ENCODE assay signal across 8 cellular contexts in the genomic region with DNA sequence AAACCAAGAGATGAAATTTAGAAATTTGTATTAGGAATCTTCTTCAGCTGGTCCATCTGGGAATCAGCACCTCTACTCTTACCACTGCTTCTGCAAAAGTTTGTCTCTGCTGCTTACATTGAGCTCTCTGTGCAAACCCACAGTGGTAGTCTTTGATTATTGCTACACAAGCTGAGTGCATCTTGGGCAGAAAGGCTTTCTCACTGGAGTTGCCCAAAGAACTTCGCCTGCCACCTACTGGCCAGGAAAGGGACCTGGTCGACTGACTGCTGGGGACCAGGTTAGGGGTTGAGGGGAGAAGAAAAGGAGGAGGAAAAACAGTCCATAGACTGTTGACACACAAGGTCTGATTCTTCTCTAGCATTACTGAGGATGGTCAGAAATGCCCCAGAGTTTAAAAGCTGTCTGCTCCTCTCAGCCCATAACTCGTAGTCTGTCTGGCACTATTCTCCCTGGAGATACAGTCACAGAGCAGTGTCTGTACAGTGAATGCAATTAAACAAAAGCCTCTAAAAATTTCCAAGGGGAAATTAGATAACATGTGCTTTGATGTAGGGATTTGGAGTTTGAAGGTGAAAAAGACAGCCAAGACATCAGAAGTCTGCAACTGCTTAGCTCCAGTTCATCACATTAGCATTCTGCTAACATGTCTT.
DNase-seq lines count a peak whose midpoint lies in the region; ATAC-seq and TF ChIP-seq lines count a peak whose summit lies in the region.

No MANE protein-coding gene starts in this region.

- H3K9me3 ChIP-seq in SJCRH30 (replicated peaks), result no peaks in the 10 kb centered on the region

- H3K36me3 Mint-ChIP-seq in activated naive CD4-positive, alpha-beta T cell treated with anti-CD3 and anti-CD28 coated beads, Interleukin-2, amount 10 ng/mL, durations not matched to agents 7 days and 5 days, result no peaks in the 10 kb centered on the region
- no peaks in the 10 kb centered on the region for H3K36me3 Mint-ChIP-seq in immature natural killer cell

- H3K27me3 ChIP-seq in SJCRH30, result no peaks in the 10 kb centered on the region

- peaks cover 5% of the 10 kb centered on the region for H3K27me3 Mint-ChIP-seq in activated naive CD4-positive, alpha-beta T cell treated with anti-CD3 and anti-CD28 coated beads, Interleukin-2, amount 10 ng/mL, durations not matched to agents 7 days and 5 days
- peaks cover 0 to 4% (median 2%) of the 10 kb centered on the region in 3 donors for H3K27me3 Mint-ChIP-seq in immature natural killer cell (ENCODE audit: low read depth in 3 of 3)

- ATAC-seq in HG03460 (IDR thresholded peaks at IDR 0.05; ENCODE audit: unreplicated experiment), result peak; percentile 96

- H3K36me3 ChIP-seq in SJCRH30, result no peaks in the 10 kb centered on the region

- H3K4me1 Mint-ChIP-seq in activated naive CD4-positive, alpha-beta T cell treated with anti-CD3 and anti-CD28 coated beads, Interleukin-2, amount 10 ng/mL, durations not matched to agents 7 days and 5 days, result no peaks in the 10 kb centered on the region
- no peaks in the 10 kb centered on the region for H3K4me1 Mint-ChIP-seq in immature natural killer cell

- CTCF ChIA-PET in activated naive CD4-positive, alpha-beta T cell treated with anti-CD3 and anti-CD28 coated beads, Interleukin-2, amount 10 ng/mL, durations not matched to agents 7 days and 5 days (lab: Charles Lee), result interaction anchor here (0.6 to 2.9 kb wide), 21 partner anchors 9 to 1198 kb away, joined by 3 to 38 read pairs (median 3); no protein-coding TSS in a partner anchor

- no peak overlapping the region for H3K4me3 Mint-ChIP-seq in activated naive CD4-positive, alpha-beta T cell treated with anti-CD3 and anti-CD28 coated beads, Interleukin-2, amount 10 ng/mL, durations not matched to agents 7 days and 5 days
- H3K4me3 Mint-ChIP-seq in immature natural killer cell, result no peak overlapping the region

- DNase-seq in GM03348 (ENCODE audit: low spot score) (peak; percentile 32), GM20000 (ENCODE audit: low spot score) (peak; percentile 59), SJCRH30 (peak; percentile 14 to 45), immature natural killer cell (peak in 2 of 3 donors; percentile 33 to 38), NCI-H774 (lab: John Stamatoyannopoulos, UW) (no peak)
- DNase-seq in activated naive CD4-positive, alpha-beta T cell treated with anti-CD3 and anti-CD28 coated beads, Interleukin-2, amount 10 ng/mL, durations not matched to agents 7 days and 5 days, result peak; percentile 73
- peak; percentile 6 for DNase-seq in stimulated activated CD8-positive, alpha-beta memory T cell treated with anti-CD3 and anti-CD28 coated beads, Interleukin-15, amount 100 ng/mL, for 24 hours (ENCODE audit: low read depth)

- H3K4me3 ChIP-seq in SJCRH30, result no peak overlapping the region

- no peak overlapping the region for H3K27ac ChIP-seq in SJCRH30

- no peaks in the 10 kb centered on the region for H3K9me3 Mint-ChIP-seq in activated naive CD4-positive, alpha-beta T cell treated with anti-CD3 and anti-CD28 coated beads, Interleukin-2, amount 10 ng/mL, durations not matched to agents 7 days and 5 days
- H3K9me3 Mint-ChIP-seq in immature natural killer cell, result no peaks in the 10 kb centered on the region

- H3K4me1 ChIP-seq in SJCRH30, result no peaks in the 10 kb centered on the region

- H3K27ac Mint-ChIP-seq in activated naive CD4-positive, alpha-beta T cell treated with anti-CD3 and anti-CD28 coated beads, Interleukin-2, amount 10 ng/mL, durations not matched to agents 7 days and 5 days, result no peak overlapping the region
- H3K27ac Mint-ChIP-seq in immature natural killer cell, result no peak overlapping the region

- peak; percentile 73 for TF ChIP-seq CTCF in GM20000 (IDR thresholded peaks at IDR 0.05; ENCODE audit: extremely low read depth, missing control alignments)
